Comparison of ENCODE assay signal across 9 cellular contexts in the genomic region with DNA sequence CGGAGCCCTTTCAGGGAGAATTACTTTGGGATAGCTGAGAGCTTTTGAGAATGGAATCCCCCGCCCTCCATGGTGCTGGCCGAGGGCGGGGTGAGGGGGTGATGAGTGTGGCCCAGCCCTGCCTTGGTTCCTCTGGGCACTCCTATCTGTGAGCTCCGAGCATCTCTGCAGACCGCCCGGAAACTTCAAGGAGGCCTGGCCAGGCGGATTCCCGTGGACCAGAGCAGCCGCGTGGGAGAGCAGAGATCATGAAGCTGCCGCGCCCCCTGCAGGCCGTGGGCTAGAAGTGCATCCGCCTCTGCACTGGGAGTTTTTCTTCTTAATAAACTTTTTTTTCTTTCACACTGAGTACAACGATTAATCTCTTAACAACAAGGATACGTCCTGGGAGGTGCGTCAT.
DNase-seq lines count a peak whose midpoint lies in the region; ATAC-seq and TF ChIP-seq lines count a peak whose summit lies in the region.
"Had no signal": no experiment of that assay in that cellular context is flagged by ENCODE, and none has a peak within 500 bp of the region (broad histone marks: within the 10 kb centered on the region; RNA-seq: fewer than 3 reads in every experiment).

No MANE protein-coding gene starts in this region.

- H3K27me3 ChIP-seq in MG63 (no peaks in the 10 kb centered on the region; the same call in 1 of the 2 replicates), body of pancreas (no peaks in the 10 kb centered on the region)

- H3K27ac ChIP-seq in body of pancreas, result no peak overlapping the region

- 6 to 9% methylated on average over 14 to 18 of the region's 18 CpGs for WGBS in body of pancreas, 2 donors

- H3K4me3 Mint-ChIP-seq in activated naive CD4-positive, alpha-beta T cell treated with anti-CD3 and anti-CD28 coated beads for 36 hours, result no peak overlapping the region
- H3K4me3 Mint-ChIP-seq in neural crest cell, result no peak overlapping the region

- no peaks in the 10 kb centered on the region for H3K9me3 ChIP-seq in MG63
- no peaks in the 10 kb centered on the region for H3K9me3 ChIP-seq in body of pancreas

- H3K36me3 ChIP-seq in MG63 (no peaks in the 10 kb centered on the region), body of pancreas (replicated peaks in 1 of 2; ENCODE audit: insufficient read depth in 1 of 2, low read depth in 2 of 2) (no peaks in the 10 kb centered on the region)

- TF ChIP-seq POLR2A in body of pancreas (IDR thresholded peaks at IDR 0.05), result no peak

- TF ChIP-seq CTCF in body of pancreas (IDR thresholded peaks at IDR 0.05), result peak in 4 of 7 experiments; percentile 28 to 48 (median 33)
- peak; percentile 92 for TF ChIP-seq CTCF in neural crest cell (conservative IDR thresholded peaks at IDR 0.05)

- DNase-seq in activated naive CD4-positive, alpha-beta T cell treated with anti-CD3 and anti-CD28 coated beads for 36 hours, result peak; percentile 38
- DNase-seq in activated naive CD4-positive, alpha-beta T cell treated with anti-CD3 and anti-CD28 coated beads, Interleukin-2, amount 50 U/mL, for 16 hours, result no peak
- peak; percentile 60 for DNase-seq in MG63
- DNase-seq in body of pancreas, result peak in 3 of 4 donors; percentile 4 to 18 (median 14)
- peak; percentile 72 for DNase-seq in neural crest cell (ENCODE audit: low read depth, low spot score)
- DNase-seq in 8988T, result no peak
- no peak for DNase-seq in A172 (ENCODE audit: low spot score)

- no peaks in the 10 kb centered on the region for H3K9me3 Mint-ChIP-seq in activated naive CD4-positive, alpha-beta T cell treated with anti-CD3 and anti-CD28 coated beads for 36 hours
- H3K9me3 Mint-ChIP-seq in neural crest cell, result no peaks in the 10 kb centered on the region
- H3K9me3 Mint-ChIP-seq: activated naive CD4-positive, alpha-beta T cell treated with anti-CD3 and anti-CD28 coated beads, Interleukin-2, amount 50 U/mL, for 72 hours had no signal

- H3K4me1 Mint-ChIP-seq in activated naive CD4-positive, alpha-beta T cell treated with anti-CD3 and anti-CD28 coated beads for 36 hours (ENCODE audit: low read depth), result no peaks in the 10 kb centered on the region
- H3K4me1 Mint-ChIP-seq in neural crest cell, result no peaks in the 10 kb centered on the region

- no peak overlapping the region for H3K27ac Mint-ChIP-seq in activated naive CD4-positive, alpha-beta T cell treated with anti-CD3 and anti-CD28 coated beads for 36 hours
- H3K27ac Mint-ChIP-seq in neural crest cell (ENCODE audit: unreplicated experiment), result no peak overlapping the region
- H3K27ac Mint-ChIP-seq: activated naive CD4-positive, alpha-beta T cell treated with anti-CD3 and anti-CD28 coated beads, Interleukin-2, amount 50 U/mL, for 72 hours had no signal

- CTCF ChIA-PET in activated naive CD4-positive, alpha-beta T cell treated with anti-CD3 and anti-CD28 coated beads for 36 hours (lab: Charles Lee), result interaction anchor here (0.6 to 0.8 kb wide), 3 partner anchors 42 to 649 kb away, joined by 3 to 5 read pairs (median 4); no protein-coding TSS in a partner anchor

- no peaks in the 10 kb centered on the region for H3K4me1 ChIP-seq in body of pancreas

- peaks cover 4% of the 10 kb centered on the region for H3K27me3 Mint-ChIP-seq in activated naive CD4-positive, alpha-beta T cell treated with anti-CD3 and anti-CD28 coated beads for 36 hours (ENCODE audit: low read depth)
- H3K27me3 Mint-ChIP-seq in neural crest cell (ENCODE audit: low read depth), result peaks cover 11% of the 10 kb centered on the region

- no peaks in the 10 kb centered on the region for H3K36me3 Mint-ChIP-seq in activated naive CD4-positive, alpha-beta T cell treated with anti-CD3 and anti-CD28 coated beads for 36 hours (ENCODE audit: low read depth)
- no peaks in the 10 kb centered on the region for H3K36me3 Mint-ChIP-seq in neural crest cell (ENCODE audit: low read depth)
- H3K36me3 Mint-ChIP-seq: activated naive CD4-positive, alpha-beta T cell treated with anti-CD3 and anti-CD28 coated beads, Interleukin-2, amount 50 U/mL, for 72 hours had no signal

- H3K4me3 ChIP-seq in MG63 (no peak overlapping the region), body of pancreas (no peak overlapping the region)

- ATAC-seq in body of pancreas, result no peak
- no peak for ATAC-seq in GM21515 (IDR thresholded peaks at IDR 0.05; ENCODE audit: unreplicated experiment)
- ATAC-seq: activated naive CD4-positive, alpha-beta T cell treated with anti-CD3 and anti-CD28 coated beads, Interleukin-2, amount 50 U/mL, for 72 hours had no signal

- intact Hi-C loops in activated naive CD4-positive, alpha-beta T cell treated with anti-CD3 and anti-CD28 coated beads for 36 hours (cut with micrococcal nuclease), result no loop called here
- intact Hi-C loops in body of pancreas (cut with DNase I), result no loop called here

Comparison
In these comparisons a context has a peak if more than half of its experiments do, and no peak if none do; other contexts are left out.
1. DNase-seq: peak in activated naive CD4-positive, alpha-beta T cell treated with anti-CD3 and anti-CD28 coated beads for 36 hours (single experiment), MG63 (single experiment), body of pancreas (3 of 4) and neural crest cell (single experiment); none in activated naive CD4-positive, alpha-beta T cell treated with anti-CD3 and anti-CD28 coated beads, Interleukin-2, amount 50 U/mL, for 16 hours (single experiment), 8988T (single experiment) and A172 (single experiment).